ENCODE assay signal across 10 cellular contexts in genomic region chr18:58788971-58789797, GRCh38.
DNase-seq lines count a peak whose midpoint lies in the region; ATAC-seq, FAIRE-seq and TF ChIP-seq lines count a peak whose summit lies in the region.
"Had no signal": no experiment of that assay in that cellular context is flagged by ENCODE, and none has a peak within 500 bp of the region (broad histone marks: within the 10 kb centered on the region; RNA-seq: fewer than 3 reads in every experiment).

No MANE protein-coding gene starts in this region.

- TF ChIP-seq CTCF in astrocyte (IDR thresholded peaks at IDR 0.05; ENCODE audit: insufficient read depth, low read depth, low read length) (no peak), progenitor cell of endocrine pancreas (IDR thresholded peaks at IDR 0.05; ENCODE audit: unreplicated experiment) (no peak)

- H3K36me3 ChIP-seq in astrocyte (ENCODE audit: insufficient read depth, low read length): no peaks in the 10 kb centered on the region

- ATAC-seq in left ventricle myocardium superior (peak; percentile 68), HG03045 (IDR thresholded peaks at IDR 0.05; ENCODE audit: unreplicated experiment) (no peak), HG02852 (IDR thresholded peaks at IDR 0.05; ENCODE audit: unreplicated experiment) (no peak)

- intact Hi-C loops in left ventricle myocardium superior (cut with micrococcal nuclease): loop anchor here (5.0 kb wide), 1 partner anchor 268 kb away; no protein-coding TSS in a partner anchor

- no peaks in the 10 kb centered on the region for H3K27me3 ChIP-seq in astrocyte (ENCODE audit: insufficient read depth, low read length)

- H3K27me3 Mint-ChIP-seq in astrocyte (ENCODE audit: low read depth, unreplicated experiment) (no peaks in the 10 kb centered on the region), progenitor cell of endocrine pancreas (no peaks in the 10 kb centered on the region)

- H3K4me1 Mint-ChIP-seq in astrocyte (ENCODE audit: low read depth, unreplicated experiment) (peaks cover 37% of the 10 kb centered on the region), progenitor cell of endocrine pancreas (ENCODE audit: low read depth) (peaks cover 22% of the 10 kb centered on the region)

- no peaks in the 10 kb centered on the region for H3K9me3 ChIP-seq in astrocyte (ENCODE audit: insufficient read depth, low read depth, low read length)

- H3K9me3 Mint-ChIP-seq in astrocyte (ENCODE audit: unreplicated experiment) (no peaks in the 10 kb centered on the region), progenitor cell of endocrine pancreas (ENCODE audit: low read depth) (no peaks in the 10 kb centered on the region)

- DNase-seq in EH (ENCODE audit: low read depth) (peak; percentile 85), astrocyte (ENCODE audit: low read depth) (peak; percentile 77), left ventricle myocardium superior (peak; percentile 52), progenitor cell of endocrine pancreas (ENCODE audit: low spot score, unreplicated experiment) (no peak), COLO668 (lab: John Stamatoyannopoulos, UW; ENCODE audit: unreplicated experiment) (no peak)
- DNase-seq in NK-92 treated with Interleukin-12 subunit alpha and Interleukin-12 subunit beta, amount 100 ng/mL, for 24 hours (lab: John Stamatoyannopoulos, UW): no peak
- DNase-seq: activated CD8-positive, alpha-beta memory T cell treated with anti-CD3 and anti-CD28 coated beads for 24 hours; DMS53 had no signal

- H3K4me3 ChIP-seq in astrocyte (ENCODE audit: insufficient read depth, low read depth, low read length): no peak overlapping the region

- peak overlapping the region; percentile 37 for H3K4me2 ChIP-seq in astrocyte (ENCODE audit: low read length)

- H3K79me2 ChIP-seq in astrocyte (ENCODE audit: insufficient read depth, low read length): no peaks in the 10 kb centered on the region

- peak overlapping the region; percentile 19 for H3K9ac ChIP-seq in astrocyte (ENCODE audit: low read length)

- H3K4me3 Mint-ChIP-seq in astrocyte (ENCODE audit: unreplicated experiment) (no peak overlapping the region), progenitor cell of endocrine pancreas (ENCODE audit: low read depth) (no peak overlapping the region)

- H3K4me1 ChIP-seq in astrocyte (ENCODE audit: insufficient read depth, low read length): peaks cover 37% of the 10 kb centered on the region

- H2AFZ ChIP-seq in astrocyte (ENCODE audit: low read depth, low read length): peak overlapping the region; percentile 7

- H3K27ac ChIP-seq in astrocyte (ENCODE audit: low read depth, low read length): peak overlapping the region; percentile 67

- no peaks in the 10 kb centered on the region for H4K20me1 ChIP-seq in astrocyte (ENCODE audit: insufficient read depth, low read length)

- H3K36me3 Mint-ChIP-seq in astrocyte (ENCODE audit: low read depth, unreplicated experiment) (no peaks in the 10 kb centered on the region), progenitor cell of endocrine pancreas (ENCODE audit: insufficient read depth) (no peaks in the 10 kb centered on the region)

- H3K27ac Mint-ChIP-seq in astrocyte (ENCODE audit: unreplicated experiment) (peak overlapping the region; percentile 73), progenitor cell of endocrine pancreas (peak overlapping the region; percentile 69)

- FAIRE-seq in astrocyte (lab: Jason Lieb, UNC): peak; percentile 78

Comparison
In these comparisons a context has a peak if more than half of its experiments do, and no peak if none do; other contexts are left out.
1. DNase-seq: peak in EH (single experiment), astrocyte (single experiment) and left ventricle myocardium superior (single experiment); none in progenitor cell of endocrine pancreas (single experiment), NK-92 treated with Interleukin-12 subunit alpha and Interleukin-12 subunit beta, amount 100 ng/mL, for 24 hours (single experiment) and COLO668 (single experiment).